ENCODE assay signal across 9 cellular contexts in genomic region chr7:30459591-30460245, GRCh38. TPM values are rescaled to one million over a fixed set of nuclear protein-coding genes. Genes with fewer than 3 reads are reported as not detected.
DNase-seq lines count a peak whose midpoint lies in the region; ATAC-seq and TF ChIP-seq lines count a peak whose summit lies in the region.
"Had no signal": no experiment of that assay in that cellular context is flagged by ENCODE, and none has a peak within 500 bp of the region (broad histone marks: within the 10 kb centered on the region; RNA-seq: fewer than 3 reads in every experiment).

No MANE protein-coding gene starts in this region.

- TF ChIP-seq CTCF in osteocyte (IDR thresholded peaks at IDR 0.05): no peak

- 51 to 61% methylated on average over 9 of the region's 9 CpGs for WGBS in esophagus, 2 donors

- no peak for ATAC-seq in GM19463 (IDR thresholded peaks at IDR 0.05; ENCODE audit: unreplicated experiment)
- ATAC-seq in HG03442 (IDR thresholded peaks at IDR 0.05; ENCODE audit: unreplicated experiment): no peak
- no peak for ATAC-seq in HG02610 (IDR thresholded peaks at IDR 0.05; ENCODE audit: unreplicated experiment)

- no peaks in the 10 kb centered on the region for H3K27me3 Mint-ChIP-seq in osteocyte (ENCODE audit: unreplicated experiment)

- H3K4me1 ChIP-seq in esophagus (ENCODE audit: control insufficient read depth in 2 of 2, insufficient read depth in 2 of 2, low read length in 1 of 2): peaks cover 0 to 2% of the 10 kb centered on the region in 2 donors

- H3K4me3 ChIP-seq in esophagus (ENCODE audit: low read depth in 1 of 2, low read length in 2 of 2): no peak overlapping the region

- H3K4me1 Mint-ChIP-seq in osteocyte (ENCODE audit: unreplicated experiment): peaks cover 41% of the 10 kb centered on the region

- H3K27ac ChIP-seq in esophagus (ENCODE audit: low read depth in 2 of 2, low read length in 1 of 2): peak overlapping the region; percentile 16 to 37

- peak overlapping the region; percentile 96 for H3K27ac Mint-ChIP-seq in osteocyte (ENCODE audit: unreplicated experiment)

- H3K4me3 Mint-ChIP-seq in osteocyte (ENCODE audit: unreplicated experiment): peak overlapping the region; percentile 73

- no peaks in the 10 kb centered on the region for H3K9me3 ChIP-seq in esophagus (ENCODE audit: control insufficient read depth in 2 of 2, insufficient read depth in 1 of 2, low read depth in 1 of 2, low read length in 1 of 2)

- H3K36me3 ChIP-seq in esophagus (ENCODE audit: control insufficient read depth in 2 of 2, insufficient read depth in 2 of 2, low read length in 1 of 2): peaks cover 10 to 15% of the 10 kb centered on the region in 2 donors

- H3K27me3 ChIP-seq in esophagus (ENCODE audit: control insufficient read depth in 1 of 2, insufficient read depth in 2 of 2, low read length in 2 of 2): no peaks in the 10 kb centered on the region

- no peaks in the 10 kb centered on the region for H3K9me3 Mint-ChIP-seq in osteocyte (ENCODE audit: unreplicated experiment)

- DNase-seq in AG08396 (ENCODE audit: low spot score) (peak; percentile 64), NCI-H446 treated with DMSO at 0.1 percent for 48 hours (lab: John Stamatoyannopoulos, UW) (peak; percentile 19), osteocyte (ENCODE audit: extremely low spot score, unreplicated experiment) (no peak), SHP77 (lab: John Stamatoyannopoulos, UW) (no peak)
- DNase-seq: stimulated activated naive CD4-positive, alpha-beta T cell treated with Interleukin-2 at 50 U/mL for 16 hours had no signal

- H3K36me3 Mint-ChIP-seq in osteocyte (ENCODE audit: unreplicated experiment): peaks cover 9% of the 10 kb centered on the region

RNA-seq across cellular contexts. Expression of gene NOD1, which starts 18.9 kb away (rescaled TPM):
- polyA plus RNA-seq in esophagus: 1 to 10 TPM; 5.0 to 6.1 TPM
- 7.2 and 8.9 TPM in 2 replicates for total RNA-seq in osteocyte

RNA-seq across cellular contexts. Expression of gene GGCT, which starts 44.9 kb away (rescaled TPM):
- polyA plus RNA-seq in esophagus: 10 to 100 TPM; 88.5 to 96.2 TPM
- 24.2 and 26.7 TPM in 2 replicates for total RNA-seq in osteocyte

Comparison
In these comparisons a context has a peak if more than half of its experiments do, and no peak if none do; other contexts are left out.
1. DNase-seq: peak in AG08396 (single experiment) and NCI-H446 treated with DMSO at 0.1 percent for 48 hours (single experiment); none in osteocyte (single experiment) and SHP77 (0 of 2).